1 cellular context compared by ENCODE assay signal in the genomic region with DNA sequence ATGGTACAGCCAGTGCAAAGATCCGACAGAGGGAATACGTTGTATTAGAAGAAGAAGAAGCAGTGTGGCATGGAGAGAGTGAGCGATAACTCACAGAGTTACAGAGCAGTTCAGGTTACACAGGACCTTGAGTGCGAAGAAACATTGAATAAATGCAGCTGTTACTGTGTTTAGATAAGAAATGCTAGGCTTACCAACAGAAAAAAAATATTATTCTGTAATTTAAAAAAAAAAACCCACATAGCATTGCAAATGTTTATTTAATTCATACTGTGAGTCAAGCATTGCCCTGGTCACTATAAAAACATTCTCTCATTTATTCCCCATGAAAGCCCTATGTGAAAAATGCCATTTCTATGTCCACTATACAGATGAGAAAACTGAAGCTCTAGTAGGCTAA.
TF ChIP-seq lines count a peak whose summit lies in the region.

No MANE protein-coding gene starts in this region.

TF ChIP-seq in IMR-90, 13 proteins besides CTCF, POLR2A, EP300 and RAD21:
- TF ChIP-seq RFX5 (IDR thresholded peaks at IDR 0.05; ENCODE audit: low read depth, low read length) (no peak), FOS (IDR thresholded peaks at IDR 0.05; ENCODE audit: low read depth, low read length) (no peak), NFE2L2 (IDR thresholded peaks at IDR 0.05; ENCODE audit: low read depth, low read length) (no peak), MAZ (IDR thresholded peaks at IDR 0.05; ENCODE audit: borderline replicate concordance, low read depth, low read length) (no peak), BHLHE40 (IDR thresholded peaks at IDR 0.05; ENCODE audit: low read depth, low read length) (no peak), MXI1 (IDR thresholded peaks at IDR 0.05; ENCODE audit: borderline replicate concordance, low read depth, low read length) (no peak), RCOR1 (IDR thresholded peaks at IDR 0.05; ENCODE audit: insufficient replicate concordance, low read length) (no peak), CHD1 (IDR thresholded peaks at IDR 0.05; ENCODE audit: low read depth, low read length) (no peak), SMC3 (IDR thresholded peaks at IDR 0.05; ENCODE audit: low read depth, low read length) (no peak)
- TF ChIP-seq, protein P1, sequence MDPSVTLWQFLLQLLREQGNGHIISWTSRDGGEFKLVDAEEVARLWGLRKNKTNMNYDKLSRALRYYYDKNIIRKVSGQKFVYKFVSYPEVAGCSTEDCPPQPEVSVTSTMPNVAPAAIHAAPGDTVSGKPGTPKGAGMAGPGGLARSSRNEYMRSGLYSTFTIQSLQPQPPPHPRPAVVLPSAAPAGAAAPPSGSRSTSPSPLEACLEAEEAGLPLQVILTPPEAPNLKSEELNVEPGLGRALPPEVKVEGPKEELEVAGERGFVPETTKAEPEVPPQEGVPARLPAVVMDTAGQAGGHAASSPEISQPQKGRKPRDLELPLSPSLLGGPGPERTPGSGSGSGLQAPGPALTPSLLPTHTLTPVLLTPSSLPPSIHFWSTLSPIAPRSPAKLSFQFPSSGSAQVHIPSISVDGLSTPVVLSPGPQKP (IDR thresholded peaks at IDR 0.05; ENCODE audit: borderline replicate concordance, low read depth, low read length), result no peak
